ENCODE assay signal across 9 cellular contexts in the genomic region with DNA sequence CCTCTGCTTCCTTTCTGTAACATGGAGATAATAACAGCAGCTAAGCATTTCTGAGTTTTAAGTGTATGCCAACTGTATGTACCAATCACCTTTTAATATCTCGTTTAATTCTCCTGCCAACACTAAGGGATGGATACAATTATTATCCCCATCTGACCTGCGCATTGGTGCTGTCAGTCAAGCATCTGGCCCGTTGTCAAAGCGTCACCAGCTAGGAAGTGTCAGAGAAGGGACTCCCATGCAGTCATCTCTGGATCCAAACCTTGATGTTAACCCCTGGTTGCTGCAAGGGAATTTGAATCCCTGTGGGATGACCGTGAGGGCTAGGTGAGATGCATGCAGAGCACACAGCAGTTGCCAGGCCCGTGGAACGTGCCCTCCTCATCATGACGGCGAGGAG.
"Had no signal": no experiment of that assay in that cellular context is flagged by ENCODE, and none has a peak within 500 bp of the region (broad histone marks: within the 10 kb centered on the region; RNA-seq: fewer than 3 reads in every experiment).

No MANE protein-coding gene starts in this region.

- H3K4me1 Mint-ChIP-seq: IgD-negative memory B cell had no signal

- H3K4me1 ChIP-seq: HAP-1 had no signal

- H3K27ac ChIP-seq: GM23248, HL-60 had no signal

- H3K4me3 ChIP-seq: GM23248, HAP-1 had no signal

- H3K4me3 Mint-ChIP-seq: HFFc6, IgD-negative memory B cell had no signal

- H3K36me3 Mint-ChIP-seq: IgD-negative memory B cell had no signal

- H3K27ac Mint-ChIP-seq: HFFc6, IgD-negative memory B cell had no signal

- H3K9ac ChIP-seq: GM23248 had no signal

- H3K9me3 ChIP-seq: HAP-1 had no signal

- ATAC-seq: HCT116, HepG2 had no signal

- DNase-seq: GM23248, GOT3, H7, HFFc6 had no signal

- H2AFZ ChIP-seq: GM23248 had no signal

- H3K36me3 ChIP-seq: HAP-1 had no signal
